ENCODE assay signal across 14 cellular contexts in genomic region chr4:182683666-182684065, GRCh38.
DNase-seq lines count a peak whose midpoint lies in the region; ATAC-seq and TF ChIP-seq lines count a peak whose summit lies in the region.
"Had no signal": no experiment of that assay in that cellular context is flagged by ENCODE, and none has a peak within 500 bp of the region (broad histone marks: within the 10 kb centered on the region; RNA-seq: fewer than 3 reads in every experiment).

No MANE protein-coding gene starts in this region.

- no peaks in the 10 kb centered on the region for H3K36me3 ChIP-seq in left ventricle myocardium inferior
- H3K36me3 ChIP-seq in endodermal cell (ENCODE audit: control insufficient read depth, insufficient read depth, low read length), result peaks cover 16% of the 10 kb centered on the region
- no peaks in the 10 kb centered on the region for H3K36me3 ChIP-seq in HAP-1 (replicated peaks)

- H3K27ac ChIP-seq in left ventricle myocardium inferior (replicated peaks), result no peak overlapping the region
- peak overlapping the region; percentile 52 for H3K27ac ChIP-seq in endodermal cell (ENCODE audit: low read depth, low read length)

- no peak overlapping the region for H3K9ac ChIP-seq in endodermal cell (ENCODE audit: extremely low read depth, low read length, poor library complexity, severe bottlenecking)

- H3K4me1 Mint-ChIP-seq in endodermal cell, result peaks cover 16% of the 10 kb centered on the region
- H3K4me1 Mint-ChIP-seq in nephron, result peaks cover 20% of the 10 kb centered on the region
- H3K4me1 Mint-ChIP-seq: B cell had no signal

- TF ChIP-seq CTCF in left ventricle myocardium inferior (IDR thresholded peaks at IDR 0.05; ENCODE audit: borderline replicate concordance) (no peak), endodermal cell (conservative IDR thresholded peaks at IDR 0.05) (no peak), nephron (IDR thresholded peaks at IDR 0.05; ENCODE audit: unreplicated experiment in 3 of 3) (no peak)

- no peaks in the 10 kb centered on the region for H3K27me3 Mint-ChIP-seq in endodermal cell (ENCODE audit: insufficient read depth)
- no peaks in the 10 kb centered on the region for H3K27me3 Mint-ChIP-seq in nephron (ENCODE audit: low read depth)
- H3K27me3 Mint-ChIP-seq: B cell had no signal

- peak; percentile 26 for ATAC-seq in left ventricle myocardium superior

- H3K27me3 ChIP-seq in left ventricle myocardium inferior (ENCODE audit: low read depth), result no peaks in the 10 kb centered on the region
- H3K27me3 ChIP-seq in endodermal cell (ENCODE audit: control insufficient read depth, insufficient read depth, low read length, poor library complexity, severe bottlenecking), result no peaks in the 10 kb centered on the region
- H3K27me3 ChIP-seq in HAP-1 (ENCODE audit: low read depth), result no peaks in the 10 kb centered on the region

- H3K9me3 ChIP-seq in left ventricle myocardium inferior (replicated peaks) (no peaks in the 10 kb centered on the region), endodermal cell (ENCODE audit: control insufficient read depth, low read length) (no peaks in the 10 kb centered on the region), HAP-1 (no peaks in the 10 kb centered on the region)

- no peak overlapping the region for H3K27ac Mint-ChIP-seq in endodermal cell
- peak overlapping the region in 2 of 3 experiments; percentile 1 to 9 for H3K27ac Mint-ChIP-seq in nephron
- H3K27ac Mint-ChIP-seq: B cell; CD4-positive, alpha-beta T cell had no signal

- H3K4me3 ChIP-seq in left ventricle myocardium inferior (no peak overlapping the region), endodermal cell (ENCODE audit: low read length) (no peak overlapping the region), HAP-1 (no peak overlapping the region)

- H3K4me1 ChIP-seq in left ventricle myocardium inferior (peaks cover 28% of the 10 kb centered on the region), endodermal cell (ENCODE audit: control insufficient read depth, insufficient read depth, low read length) (peaks cover 3% of the 10 kb centered on the region), HAP-1 (peaks cover 25% of the 10 kb centered on the region)

- H3K4me3 Mint-ChIP-seq in endodermal cell, result no peak overlapping the region
- no peak overlapping the region for H3K4me3 Mint-ChIP-seq in nephron
- H3K4me3 Mint-ChIP-seq: B cell; CD4-positive, alpha-beta T cell had no signal

- H3K36me3 Mint-ChIP-seq in endodermal cell (ENCODE audit: low read depth) (peaks cover 10% of the 10 kb centered on the region), nephron (ENCODE audit: low read depth) (peaks cover 37% of the 10 kb centered on the region)

- DNase-seq in left ventricle myocardium superior (no peak), left ventricle myocardium inferior (no peak), endodermal cell (no peak), DMS 273 treated with DMSO at 0.1 percent for 48 hours (lab: John Stamatoyannopoulos, UW) (no peak), NOMO-1 (lab: John Stamatoyannopoulos, UW; ENCODE audit: unreplicated experiment in 2 of 2) (no peak), HAP-1 (ENCODE audit: low spot score in 2 of 2) (no peak)
- DNase-seq: ACHN; C1 segment of cervical spinal cord; Calu3; CD4-positive, alpha-beta T cell; DMS79; IMR-90 had no signal

- WGBS in endodermal cell (ENCODE audit: insufficient coverage in 1 of 2, insufficient read length in 1 of 2), 2 experiments, result 67 to 81% methylated on average over 4 to 5 of the region's 5 CpGs

- in situ Hi-C loops in HAP-1 (cut with MboI; ENCODE audit: low sequenced_read_pairs), result no loop called here

- H3K9me3 Mint-ChIP-seq in endodermal cell, result no peaks in the 10 kb centered on the region
- no peaks in the 10 kb centered on the region for H3K9me3 Mint-ChIP-seq in nephron
- H3K9me3 Mint-ChIP-seq: CD4-positive, alpha-beta T cell had no signal

- intact Hi-C loops in left ventricle myocardium superior (cut with micrococcal nuclease) (no loop called here), left ventricle myocardium inferior (cut with micrococcal nuclease) (no loop called here)
